8 cellular contexts compared by ENCODE assay signal in genomic region chr12:989751-990278, GRCh38. TPM values are rescaled to one million over a fixed set of nuclear protein-coding genes. Genes with fewer than 3 reads are reported as not detected.
DNase-seq lines count a peak whose midpoint lies in the region; ATAC-seq and TF ChIP-seq lines count a peak whose summit lies in the region.

No MANE protein-coding gene starts in this region.

- DNase-seq in DMS79 (lab: John Stamatoyannopoulos, UW) (peak; percentile 10), LHCN-M2 (ENCODE audit: low read depth) (peak; percentile 79), SW480 (ENCODE audit: low spot score) (peak; percentile 78), epithelial cell of esophagus (ENCODE audit: low read depth) (peak; percentile 49), myocyte (ENCODE audit: low read depth) (peak; percentile 74), middle frontal gyrus (ENCODE audit: extremely low spot score, low spot score) (no peak)

- no peak for ATAC-seq in HG03432 (IDR thresholded peaks at IDR 0.05; ENCODE audit: unreplicated experiment)
- no peak for ATAC-seq in HG03457 (IDR thresholded peaks at IDR 0.05; ENCODE audit: unreplicated experiment)

- H3K4me3 ChIP-seq in epithelial cell of esophagus (ENCODE audit: low read length) = peak overlapping the region; percentile 71

- no peak for TF ChIP-seq CTCF in epithelial cell of esophagus (IDR thresholded peaks at IDR 0.05; ENCODE audit: insufficient read depth, low read depth, low read length, missing control alignments)

RNA-seq across cellular contexts. Expression of gene ERC1, which starts 1.2 kb away (rescaled TPM):
- 19.0 and 19.3 TPM in 2 replicates for total RNA-seq in LHCN-M2 (2014; rRNA removed)
- 10.5 TPM for polyA plus RNA-seq in LHCN-M2 (2012)
- total RNA-seq in myocyte = 17.2 and 21.7 TPM in 2 replicates
- polyA plus RNA-seq in myocyte (2012) = 14.4 TPM

RNA-seq across cellular contexts. Expression of gene RAD52, which starts 40.3 kb away (rescaled TPM):
- total RNA-seq in LHCN-M2 (2014; rRNA removed) = 14.4 and 16.7 TPM in 2 replicates
- 4.9 TPM for polyA plus RNA-seq in LHCN-M2 (2012)
- total RNA-seq in myocyte = 19.0 and 19.3 TPM in 2 replicates
- polyA plus RNA-seq in myocyte (2012) = 12.0 TPM
